ENCODE assay signal across 22 cellular contexts in genomic region chr2:224580248-224580647, GRCh38. TPM values are rescaled to one million over a fixed set of nuclear protein-coding genes. Genes with fewer than 3 reads are reported as not detected.
DNase-seq lines count a peak whose midpoint lies in the region; ATAC-seq, FAIRE-seq and TF ChIP-seq lines count a peak whose summit lies in the region.
"Had no signal": no experiment of that assay in that cellular context is flagged by ENCODE, and none has a peak within 500 bp of the region (broad histone marks: within the 10 kb centered on the region; RNA-seq: fewer than 3 reads in every experiment).

No MANE protein-coding gene starts in this region.

- H4K8ac ChIP-seq in H9 (replicated peaks; ENCODE audit: insufficient read length, low read depth, low read length) = no peak overlapping the region
- no peak overlapping the region for H4K8ac ChIP-seq in trophoblast cell (ENCODE audit: low read depth, low read length)

- no peaks in the 10 kb centered on the region for H4K20me1 ChIP-seq in H9 (ENCODE audit: control insufficient read depth, insufficient read depth, insufficient read length)

- H3T11ph ChIP-seq in H9 (ENCODE audit: low read length) = no peak overlapping the region

- no peak overlapping the region for H3K14ac ChIP-seq in H9 (ENCODE audit: insufficient read depth, low read length)
- H3K14ac ChIP-seq in trophoblast cell (ENCODE audit: low read length) = no peak overlapping the region

- peaks cover 5% of the 10 kb centered on the region for H3K23me2 ChIP-seq in H9 (ENCODE audit: insufficient read length, low read depth, low read length, poor library complexity, severe bottlenecking)

- WGBS in H9 (ENCODE audit: extremely low coverage, insufficient read length, low lambda C conversion rate) = no CpG with 5 or more reads among the region's 12 CpGs
- no CpG with 5 or more reads among the region's 12 CpGs for WGBS in trophoblast cell (ENCODE audit: extremely low coverage, insufficient coverage, insufficient read length)

- H3K36me3 Mint-ChIP-seq in activated naive CD8-positive, alpha-beta T cell = peaks cover 2% of the 10 kb centered on the region
- H3K36me3 Mint-ChIP-seq in activated naive CD8-positive, alpha-beta T cell treated with anti-CD3 and anti-CD28 coated beads for 36 hours = peaks cover 37% of the 10 kb centered on the region
- H3K36me3 Mint-ChIP-seq in H9 (ENCODE audit: insufficient read depth in 1 of 3, low read depth in 3 of 3) = peaks cover 6 to 15% (median 9%) of the 10 kb centered on the region in 3 experiments; a peak in 6 of 7 replicates
- peaks cover 53% of the 10 kb centered on the region for H3K36me3 Mint-ChIP-seq in activated T-helper 17 cell treated with anti-CD3 and anti-CD28 coated beads, Interleukin-2, amount 50 U/mL, for 72 hours (ENCODE audit: low read depth)
- H3K36me3 Mint-ChIP-seq: natural killer cell had no signal

- H3K4me1 ChIP-seq in H9 (ENCODE audit: insufficient read depth, low read length) (peaks cover 6% of the 10 kb centered on the region; the same call in 1 of the 2 replicates), trophoblast cell (ENCODE audit: control insufficient read depth in 1 of 2, insufficient read depth in 2 of 2, low read length in 2 of 2) (peaks cover 2 to 4% of the 10 kb centered on the region in 2 experiments)

- H2BK12ac ChIP-seq in H9 (ENCODE audit: insufficient read length, low read depth, low read length) (no peak overlapping the region), trophoblast cell (ENCODE audit: low read length) (no peak overlapping the region)

- H3K18ac ChIP-seq in H9 (ENCODE audit: insufficient read length, low read depth, low read length) (no peak overlapping the region), trophoblast cell (ENCODE audit: low read length) (no peak overlapping the region)

- no peak overlapping the region for H4K12ac ChIP-seq in trophoblast cell (ENCODE audit: low read depth, low read length)

- peak overlapping the region; percentile 63 for H3K4me3 Mint-ChIP-seq in activated naive CD8-positive, alpha-beta T cell
- no peak overlapping the region for H3K4me3 Mint-ChIP-seq in activated naive CD8-positive, alpha-beta T cell treated with anti-CD3 and anti-CD28 coated beads for 36 hours
- H3K4me3 Mint-ChIP-seq in H9 = no peak overlapping the region; a peak in 1 of 5 replicates
- H3K4me3 Mint-ChIP-seq in activated T-helper 17 cell treated with anti-CD3 and anti-CD28 coated beads, Interleukin-2, amount 50 U/mL, for 72 hours = peak overlapping the region; percentile 66

- H2AK5ac ChIP-seq in H9 (ENCODE audit: insufficient read length, low read length) (no peak overlapping the region), trophoblast cell (ENCODE audit: low read length) (no peak overlapping the region)

- H3K9me3 ChIP-seq in H9 (ENCODE audit: control insufficient read depth, low read depth, low read length) (no peaks in the 10 kb centered on the region), trophoblast cell (ENCODE audit: insufficient read depth, low read depth, low read length) (no peaks in the 10 kb centered on the region)
- H3K9me3 ChIP-seq: esophagus muscularis mucosa had no signal

- H3K79me2 ChIP-seq in H9 (ENCODE audit: insufficient read depth, low read length) (peaks cover 47% of the 10 kb centered on the region), trophoblast cell (ENCODE audit: control insufficient read depth, insufficient read depth, low read length, poor library complexity) (peaks cover 30% of the 10 kb centered on the region)

- H3K23ac ChIP-seq in H9 (ENCODE audit: insufficient read length, low read depth, low read length) (no peak overlapping the region), trophoblast cell (ENCODE audit: low read length) (no peak overlapping the region)

- no peak overlapping the region for H3K27ac ChIP-seq in H9 (ENCODE audit: insufficient read length, low read depth, low read length)
- H3K27ac ChIP-seq in trophoblast cell (ENCODE audit: low read depth, low read length) = no peak overlapping the region
- H3K27ac ChIP-seq: esophagus muscularis mucosa, parathyroid adenoma, RWPE1 had no signal

- peaks cover 0 to 12% of the 10 kb centered on the region in 2 experiments for H3K36me3 ChIP-seq in trophoblast cell (ENCODE audit: control insufficient read depth in 1 of 2, insufficient read depth in 2 of 2, low read length in 2 of 2)
- H3K36me3 ChIP-seq: esophagus muscularis mucosa had no signal

- FAIRE-seq in GM12892 (lab: Jason Lieb, UNC) = no peak
- FAIRE-seq: astrocyte had no signal

- no peak for DNase-seq in activated naive CD8-positive, alpha-beta T cell treated with anti-CD3 and anti-CD28 coated beads for 36 hours
- no peak for DNase-seq in H9
- DNase-seq in trophoblast cell = no peak
- DNase-seq in NCI-H1048 (lab: John Stamatoyannopoulos, UW) = no peak
- no peak for DNase-seq in GM12892 (ENCODE audit: insufficient read length)
- DNase-seq: activated CD4-positive, alpha-beta T cell treated with anti-CD3 and anti-CD28 coated beads, Interleukin-2, amount 10 ng/mL, durations not matched to agents 24 days and 14 days; activated CD8-positive, alpha-beta memory T cell treated with anti-CD3 and anti-CD28 coated beads, Interleukin-2, amount 50 U/mL, for 4 hours; activated naive CD4-positive, alpha-beta T cell treated with Interleukin-2 at 50 U/mL for 16 hours; effector memory CD4-positive, alpha-beta T cell; H7; kidney glomerular epithelial cell; natural killer cell; NCI-H1092; NCI-H2081 treated with DMSO at 0.1 percent for 48 hours had no signal

- H3K4me3 ChIP-seq in trophoblast cell (ENCODE audit: low read depth, low read length) = no peak overlapping the region

- H4K91ac ChIP-seq in H9 (ENCODE audit: insufficient read length, low read depth, low read length) = no peak overlapping the region
- no peak overlapping the region for H4K91ac ChIP-seq in trophoblast cell (ENCODE audit: low read depth, low read length)

- H3K79me1 ChIP-seq in H9 (ENCODE audit: insufficient read depth, low read depth, low read length, poor library complexity, severe bottlenecking) = peaks cover 2% of the 10 kb centered on the region
- H3K79me1 ChIP-seq in trophoblast cell (ENCODE audit: low read length) = peaks cover 8% of the 10 kb centered on the region

- H2BK120ac ChIP-seq in H9 (ENCODE audit: low read depth, low read length, poor library complexity, severe bottlenecking) (no peak overlapping the region), trophoblast cell (ENCODE audit: insufficient read depth, low read length, poor library complexity) (no peak overlapping the region)

- no peak overlapping the region for H2BK15ac ChIP-seq in H9 (ENCODE audit: low read depth, low read length)

- H3K9me3 Mint-ChIP-seq in activated naive CD8-positive, alpha-beta T cell (ENCODE audit: low read depth) = no peaks in the 10 kb centered on the region
- H3K9me3 Mint-ChIP-seq in activated naive CD8-positive, alpha-beta T cell treated with anti-CD3 and anti-CD28 coated beads for 36 hours = no peaks in the 10 kb centered on the region
- no peaks in the 10 kb centered on the region for H3K9me3 Mint-ChIP-seq in H9
- no peaks in the 10 kb centered on the region for H3K9me3 Mint-ChIP-seq in activated T-helper 17 cell treated with anti-CD3 and anti-CD28 coated beads, Interleukin-2, amount 50 U/mL, for 72 hours
- H3K9me3 Mint-ChIP-seq: activated CD4-positive, alpha-beta T cell treated with anti-CD3 and anti-CD28 coated beads, Interleukin-2, amount 10 ng/mL, durations not matched to agents 24 days and 14 days; natural killer cell had no signal

- no peak overlapping the region for H3K56ac ChIP-seq in H9 (ENCODE audit: insufficient read length, low read depth, low read length)

- no peak overlapping the region for H4K5ac ChIP-seq in H9 (ENCODE audit: insufficient read length, low read depth, low read length)

- no peak overlapping the region for H2BK5ac ChIP-seq in H9 (ENCODE audit: insufficient read length, low read length)
- H2BK5ac ChIP-seq in trophoblast cell (ENCODE audit: low read depth, low read length, poor library complexity) = no peak overlapping the region

- no peaks in the 10 kb centered on the region for H3K27me3 Mint-ChIP-seq in activated naive CD8-positive, alpha-beta T cell
- no peaks in the 10 kb centered on the region for H3K27me3 Mint-ChIP-seq in activated naive CD8-positive, alpha-beta T cell treated with anti-CD3 and anti-CD28 coated beads for 36 hours
- H3K27me3 Mint-ChIP-seq in H9 (ENCODE audit: low read depth) = no peaks in the 10 kb centered on the region
- no peaks in the 10 kb centered on the region for H3K27me3 Mint-ChIP-seq in activated T-helper 17 cell treated with anti-CD3 and anti-CD28 coated beads, Interleukin-2, amount 50 U/mL, for 72 hours
- H3K27me3 Mint-ChIP-seq: activated CD4-positive, alpha-beta T cell treated with anti-CD3 and anti-CD28 coated beads, Interleukin-2, amount 10 ng/mL, durations not matched to agents 24 days and 14 days had no signal

- H3K27me3 ChIP-seq in H9 (ENCODE audit: insufficient read depth, low read length) (no peaks in the 10 kb centered on the region), trophoblast cell (ENCODE audit: insufficient read depth, low read length) (no peaks in the 10 kb centered on the region)
- H3K27me3 ChIP-seq: esophagus muscularis mucosa had no signal

- H3K9ac ChIP-seq in H9 (ENCODE audit: extremely low read depth, insufficient read length, low read length) (no peak overlapping the region), trophoblast cell (ENCODE audit: low read length) (no peak overlapping the region)
- H3K9ac ChIP-seq: parathyroid adenoma had no signal

- no peak for ATAC-seq in activated T-helper 17 cell treated with anti-CD3 and anti-CD28 coated beads, Interleukin-2, amount 50 U/mL, for 72 hours (replicated peaks)
- no peak for ATAC-seq in HG03469 (IDR thresholded peaks at IDR 0.05; ENCODE audit: unreplicated experiment)
- ATAC-seq: natural killer cell, sciatic nerve had no signal

- no peak overlapping the region for H2AFZ ChIP-seq in H9 (ENCODE audit: low read length)
- H2AFZ ChIP-seq in trophoblast cell (ENCODE audit: insufficient read depth, low read length, poor library complexity) = no peak overlapping the region
- H2AFZ ChIP-seq: parathyroid adenoma had no signal

- H2BK20ac ChIP-seq in H9 (ENCODE audit: low read depth, low read length, poor library complexity, severe bottlenecking) = no peak overlapping the region

- peaks cover 82% of the 10 kb centered on the region for H3K4me1 Mint-ChIP-seq in activated naive CD8-positive, alpha-beta T cell (ENCODE audit: low read depth)
- peaks cover 64% of the 10 kb centered on the region for H3K4me1 Mint-ChIP-seq in activated naive CD8-positive, alpha-beta T cell treated with anti-CD3 and anti-CD28 coated beads for 36 hours
- H3K4me1 Mint-ChIP-seq in H9 = peaks cover 50 to 52% of the 10 kb centered on the region in 2 experiments
- H3K4me1 Mint-ChIP-seq in activated T-helper 17 cell treated with anti-CD3 and anti-CD28 coated beads, Interleukin-2, amount 50 U/mL, for 72 hours = peaks cover 25% of the 10 kb centered on the region

- TF ChIP-seq POLR2A in GM12892 (IDR thresholded peaks at IDR 0.05; ENCODE audit: low read depth, low read length) = no peak

- TF ChIP-seq CTCF in H9 (conservative IDR thresholded peaks at IDR 0.05) = no peak

- H3K27ac Mint-ChIP-seq in activated naive CD8-positive, alpha-beta T cell = peak overlapping the region; percentile 10
- no peak overlapping the region for H3K27ac Mint-ChIP-seq in activated naive CD8-positive, alpha-beta T cell treated with anti-CD3 and anti-CD28 coated beads for 36 hours
- peak overlapping the region in 2 of 3 experiments; percentile 31 to 82; a peak in 1 of 7 replicates for H3K27ac Mint-ChIP-seq in H9
- no peak overlapping the region for H3K27ac Mint-ChIP-seq in activated T-helper 17 cell treated with anti-CD3 and anti-CD28 coated beads, Interleukin-2, amount 50 U/mL, for 72 hours
- H3K27ac Mint-ChIP-seq: activated CD4-positive, alpha-beta T cell treated with anti-CD3 and anti-CD28 coated beads, Interleukin-2, amount 10 ng/mL, durations not matched to agents 24 days and 14 days had no signal

- H3K4me2 ChIP-seq in H9 (ENCODE audit: insufficient read depth, insufficient read length, low read length) = no peak overlapping the region
- no peak overlapping the region for H3K4me2 ChIP-seq in trophoblast cell (ENCODE audit: low read length)

- H3K4ac ChIP-seq in H9 (ENCODE audit: low read depth, low read length) (no peak overlapping the region), trophoblast cell (ENCODE audit: low read depth, low read length) (peak overlapping the region; percentile 97)

RNA-seq across cellular contexts. Expression of gene CUL3, which starts 4.9 kb away (rescaled TPM):
- total RNA-seq in activated naive CD8-positive, alpha-beta T cell treated with anti-CD3 and anti-CD28 coated beads for 36 hours = 10 to 100 TPM; 83.5 to 87.0 TPM
- total RNA-seq in H9 (2021) = 108 and 114 TPM in 2 replicates
- total RNA-seq in activated T-helper 17 cell treated with anti-CD3 and anti-CD28 coated beads, Interleukin-2, amount 50 U/mL, for 72 hours = 100 to 1,000 TPM in 1 of 2 donors, 10 to 100 TPM in 1; 96.1 to 128 TPM
- polyA plus RNA-seq in trophoblast cell (2013) = 85.4 and 86.3 TPM in 2 replicates
- polyA plus RNA-seq in GM12892 (2012; ENCODE audit: missing spikeins) = 64.7 TPM

Comparison
In these comparisons a context has a peak if more than half of its experiments do, and no peak if none do; other contexts are left out.
1. H3K27ac Mint-ChIP-seq: peak in activated naive CD8-positive, alpha-beta T cell (single experiment) and H9 (2 of 3); none in activated naive CD8-positive, alpha-beta T cell treated with anti-CD3 and anti-CD28 coated beads for 36 hours (single experiment) and activated T-helper 17 cell treated with anti-CD3 and anti-CD28 coated beads, Interleukin-2, amount 50 U/mL, for 72 hours (single experiment).
2. H3K4me3 Mint-ChIP-seq: peak in activated naive CD8-positive, alpha-beta T cell (single experiment) and activated T-helper 17 cell treated with anti-CD3 and anti-CD28 coated beads, Interleukin-2, amount 50 U/mL, for 72 hours (single experiment); none in activated naive CD8-positive, alpha-beta T cell treated with anti-CD3 and anti-CD28 coated beads for 36 hours (single experiment) and H9 (0 of 2).